In genomic region chr2:46939596-46940359, GRCh38 we compare ENCODE assay signal across 10 cellular contexts. TPM values are rescaled to one million over a fixed set of nuclear protein-coding genes. Genes with fewer than 3 reads are reported as not detected.
DNase-seq lines count a peak whose midpoint lies in the region; ATAC-seq, FAIRE-seq and TF ChIP-seq lines count a peak whose summit lies in the region.
"Had no signal": no experiment of that assay in that cellular context is flagged by ENCODE, and none has a peak within 500 bp of the region (broad histone marks: within the 10 kb centered on the region; RNA-seq: fewer than 3 reads in every experiment).

No MANE protein-coding gene starts in this region.

- peak; percentile 83 for FAIRE-seq in GM12891 (lab: Jason Lieb, UNC)

- in situ Hi-C loops in gastrocnemius medialis (cut with MboI; ENCODE audit: low sequenced_read_pairs in 4 of 4) = no loop called here

- H3K4me1 ChIP-seq in RWPE2 (ENCODE audit: insufficient read depth, poor library complexity, severe bottlenecking) (peaks cover 6% of the 10 kb centered on the region), fibroblast of lung (ENCODE audit: control insufficient read depth, extremely low read depth, insufficient read depth, low read length) (peaks cover 15% of the 10 kb centered on the region), gastrocnemius medialis (peaks cover 7 to 20% of the 10 kb centered on the region in 2 donors)

- H3K79me2 ChIP-seq in fibroblast of lung (ENCODE audit: control insufficient read depth, insufficient read depth, low read length) = peaks cover 35% of the 10 kb centered on the region

- peak; percentile 5 for ATAC-seq in RWPE2 (ENCODE audit: low read depth)
- peak; percentile 1 to 2 for ATAC-seq in gastrocnemius medialis
- no peak for ATAC-seq in HG02840 (IDR thresholded peaks at IDR 0.05; ENCODE audit: low FRiP score, unreplicated experiment)
- ATAC-seq: activated CD4-positive, CD25-positive, alpha-beta regulatory T cell treated with anti-CD3 and anti-CD28 coated beads, Interleukin-2, amount 50 U/mL, for 24 hours had no signal

- H3K27me3 ChIP-seq in RWPE2 (ENCODE audit: insufficient read depth, poor library complexity, severe bottlenecking) (no peaks in the 10 kb centered on the region), fibroblast of lung (ENCODE audit: control insufficient read depth, insufficient read depth, low read length) (no peaks in the 10 kb centered on the region), gastrocnemius medialis (no peaks in the 10 kb centered on the region)

- DNase-seq in GM12891 (ENCODE audit: insufficient read length, low spot score) = no peak
- DNase-seq in RWPE2 (ENCODE audit: low spot score) = no peak
- DNase-seq in fibroblast of lung (ENCODE audit: low read depth in 2 of 2) = no peak
- no peak for DNase-seq in gastrocnemius medialis
- DNase-seq in NCI-H2171 treated with DMSO at 0.1 percent for 48 hours (lab: John Stamatoyannopoulos, UW) = no peak
- no peak for DNase-seq in A172 (ENCODE audit: low spot score)
- DNase-seq in GOT3 (lab: John Stamatoyannopoulos, UW) = no peak

- intact Hi-C loops in gastrocnemius medialis (cut with DNase I; ENCODE audit: low total_unique reads) = no loop called here

- no peaks in the 10 kb centered on the region for H4K20me1 ChIP-seq in fibroblast of lung (ENCODE audit: control insufficient read depth, extremely low read depth, insufficient read depth, low read length)

- H3K9me3 ChIP-seq in RWPE2 (ENCODE audit: severe bottlenecking) (no peaks in the 10 kb centered on the region), fibroblast of lung (ENCODE audit: control insufficient read depth, insufficient read depth, low read depth, low read length) (no peaks in the 10 kb centered on the region), gastrocnemius medialis (no peaks in the 10 kb centered on the region)
- H3K9me3 ChIP-seq: HAP-1 had no signal

- H3K4me2 ChIP-seq in fibroblast of lung (ENCODE audit: extremely low read depth, insufficient read depth, low read length) = peak overlapping the region; percentile 85

- H3K27ac ChIP-seq in RWPE2 (ENCODE audit: poor library complexity, severe bottlenecking) (peak overlapping the region; percentile 82), fibroblast of lung (ENCODE audit: insufficient read depth, low read length) (peak overlapping the region; percentile 98), gastrocnemius medialis (peak overlapping the region; percentile 84 to 92 (median 92))

- H3K36me3 ChIP-seq in RWPE2 (ENCODE audit: low read depth) (peaks cover 10% of the 10 kb centered on the region; the same call in 1 of the 2 replicates), fibroblast of lung (ENCODE audit: control insufficient read depth, insufficient read depth, low read length) (no peaks in the 10 kb centered on the region), gastrocnemius medialis (no peaks in the 10 kb centered on the region)
- H3K36me3 ChIP-seq: HAP-1 had no signal

- TF ChIP-seq CTCF in RWPE2 (IDR thresholded peaks at IDR 0.05; ENCODE audit: poor library complexity, severe bottlenecking) = no peak
- TF ChIP-seq CTCF in fibroblast of lung (conservative IDR thresholded peaks at IDR 0.05 in 1 of 2, IDR thresholded peaks at IDR 0.05 in 1 of 2; ENCODE audit: low read depth in 1 of 2, low read length in 2 of 2) = no peak
- no peak for TF ChIP-seq CTCF in gastrocnemius medialis (IDR thresholded peaks at IDR 0.05 in 4 of 5, conservative IDR thresholded peaks at IDR 0.05 in 1 of 5)

- H3K9ac ChIP-seq in fibroblast of lung (ENCODE audit: insufficient read depth, low read length) = peak overlapping the region; percentile 85

- no peak overlapping the region for H3K4me3 ChIP-seq in RWPE2 (ENCODE audit: severe bottlenecking)
- peak overlapping the region in 3 of 4 experiments; percentile 3 to 61 (median 50) for H3K4me3 ChIP-seq in fibroblast of lung (replicated peaks in 1 of 4; ENCODE audit: control extremely low read depth in 1 of 4, insufficient read depth in 1 of 4, low read depth in 3 of 4, low read length in 4 of 4)
- H3K4me3 ChIP-seq in gastrocnemius medialis = peak overlapping the region; percentile 69 to 73 (median 72)

- peak overlapping the region; percentile 14 for H2AFZ ChIP-seq in fibroblast of lung (ENCODE audit: low read length)

- TF ChIP-seq POLR2A in GM12891 (IDR thresholded peaks at IDR 0.05; ENCODE audit: low read depth, low read length) (no peak), gastrocnemius medialis (IDR thresholded peaks at IDR 0.05) (no peak)

TF ChIP-seq in GM12891, 5 proteins besides CTCF, POLR2A, EP300 and RAD21:
- TF ChIP-seq SPI1 (IDR thresholded peaks at IDR 0.05; ENCODE audit: low read depth, low read length) (no peak), PAX5 (IDR thresholded peaks at IDR 0.05; ENCODE audit: insufficient read depth, low read length, severe bottlenecking) (no peak), POLR2AphosphoS5 (IDR thresholded peaks at IDR 0.05; ENCODE audit: low read depth, low read length) (no peak), TAF1 (IDR thresholded peaks at IDR 0.05; ENCODE audit: low read depth, low read length) (no peak), POU2F2 (IDR thresholded peaks at IDR 0.05; ENCODE audit: low read depth, low read length) (no peak)

RNA-seq across cellular contexts. Expression of gene TTC7A, which starts 1.2 kb away (rescaled TPM):
- polyA plus RNA-seq in GM12891 (2012; ENCODE audit: low read depth, missing spikeins) = 15.0 TPM
- total RNA-seq in fibroblast of lung (18.5 and 27.2 TPM in 2 replicates), gastrocnemius medialis (1 to 10 TPM; 3.7 to 7.3 (median 6.0) TPM)
- polyA plus RNA-seq in fibroblast of lung = 11.6 and 21.1 TPM in 2 replicates
- polyA plus RNA-seq in fibroblast of lung (2012) = 13.6 and 23.2 TPM in 2 replicates
- polyA minus RNA-seq in fibroblast of lung (ENCODE audit: low replicate concordance) = 33.7 and 37.0 TPM in 2 replicates
- total RNA-seq in A172 (2014; rRNA removed; shearing (Covaris generic)) = 14.4 and 22.0 TPM in 2 replicates

RNA-seq across cellular contexts. Expression of gene MCFD2, which starts 24.2 kb away (rescaled TPM):
- 19.8 TPM for polyA plus RNA-seq in GM12891 (2012; ENCODE audit: low read depth, missing spikeins)
- total RNA-seq in fibroblast of lung = 145 and 151 TPM in 2 replicates
- polyA plus RNA-seq in fibroblast of lung = 231 and 328 TPM in 2 replicates
- 131 and 161 TPM in 2 replicates for polyA plus RNA-seq in fibroblast of lung (2012)
- polyA minus RNA-seq in fibroblast of lung (ENCODE audit: low replicate concordance) = 80.1 and 106 TPM in 2 replicates
- 100 to 1,000 TPM in 3 of 4 donors, 10 to 100 TPM in 1; 87.9 to 182 (median 106) TPM for total RNA-seq in gastrocnemius medialis
- 211 and 213 TPM in 2 replicates for total RNA-seq in A172 (2014; rRNA removed; shearing (Covaris generic))
